ENCODE assay signal across 8 cellular contexts in the genomic region with DNA sequence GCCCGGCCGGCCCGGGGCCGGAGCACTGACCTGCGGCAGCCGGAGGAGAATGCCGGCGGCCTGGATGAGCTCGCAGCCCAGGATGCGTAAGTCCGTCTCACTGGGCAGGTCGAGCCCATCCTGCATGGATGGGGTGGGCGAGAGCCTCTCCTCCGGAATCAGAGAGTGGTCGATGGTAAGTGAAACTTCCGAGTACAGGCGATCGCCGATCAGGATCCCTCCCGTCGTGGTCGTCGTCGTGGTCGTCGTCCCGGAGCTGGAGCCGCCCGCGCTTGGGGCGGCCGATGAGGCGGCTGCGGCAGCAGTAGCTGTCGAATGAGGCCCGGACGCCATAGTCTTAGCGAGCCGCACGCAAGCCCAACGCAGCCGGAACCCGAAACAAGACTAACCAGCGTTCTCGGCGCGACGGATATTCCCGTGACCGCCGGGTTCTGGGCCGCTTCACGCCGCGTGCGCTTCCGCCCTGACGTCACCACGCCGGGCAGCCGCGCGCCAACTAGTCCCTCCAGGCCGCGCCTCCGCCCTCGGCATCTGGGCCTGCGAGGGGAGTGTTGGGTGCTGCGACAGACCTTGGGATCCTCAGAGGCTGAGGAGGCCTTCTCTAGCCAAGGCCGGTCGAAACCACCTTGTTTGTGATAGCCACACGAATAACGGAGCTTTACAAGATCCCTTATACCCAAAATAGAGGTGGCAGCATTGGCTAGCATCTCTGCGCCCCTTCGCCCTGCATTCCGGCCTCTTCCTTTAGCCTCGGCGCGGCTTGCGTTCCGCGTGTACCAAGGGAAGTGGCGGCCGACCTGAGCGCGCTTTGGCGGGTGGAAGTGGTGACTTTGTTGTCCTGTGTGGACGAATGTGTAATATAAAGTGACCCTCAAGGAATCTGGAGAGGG. TPM values are rescaled to one million over a fixed set of nuclear protein-coding genes. Genes with fewer than 3 reads are reported as not detected.
DNase-seq lines count a peak whose midpoint lies in the region; ATAC-seq and TF ChIP-seq lines count a peak whose summit lies in the region.

A gene (minus strand): TSS at position 386 of the 890 bp plus-strand sequence. CDS start 53 bp downstream, at position 333.

- H3K36me3 ChIP-seq in prostate gland = no peaks in the 10 kb centered on the region

- peak; percentile 81 for ATAC-seq in GM18505 (IDR thresholded peaks at IDR 0.05; ENCODE audit: unreplicated experiment)
- peak; percentile 84 for ATAC-seq in HG02970 (IDR thresholded peaks at IDR 0.05; ENCODE audit: low FRiP score, unreplicated experiment)
- ATAC-seq in left ventricle myocardium superior = peak; percentile 95

- DNase-seq in NCI-H187 treated with DMSO at 0.1 percent for 48 hours (lab: John Stamatoyannopoulos, UW) (peak; percentile 66), T-helper 2 cell (peak; percentile 87 to 99 (median 93)), left ventricle myocardium superior (peak; percentile 99), prostate gland (ENCODE audit: low spot score) (peak; percentile 96), ureter (ENCODE audit: low spot score) (peak; percentile 97)

- WGBS in prostate gland = under 1% methylated on average over 88 of the region's 88 CpGs

- intact Hi-C loops in left ventricle myocardium superior (cut with micrococcal nuclease) = no loop called here
- intact Hi-C loops in prostate gland (cut with DNase I) = loop anchor here (1.0 kb wide), 1 partner anchor 15 kb away; no protein-coding TSS in a partner anchor

- peak within 1 kb of the TSS; percentile 87 to 99 for H3K4me3 ChIP-seq in prostate gland

- no peaks in the 10 kb centered on the region for H3K27me3 ChIP-seq in prostate gland (replicated peaks; ENCODE audit: insufficient read depth)

- peak; percentile 99 for TF ChIP-seq POLR2A in GM18505 (IDR thresholded peaks at IDR 0.05; ENCODE audit: borderline replicate concordance, extremely low read depth, insufficient read depth, insufficient read length)
- peak; percentile 96 for TF ChIP-seq POLR2A in prostate gland (IDR thresholded peaks at IDR 0.05)

- peak within 1 kb of the TSS; percentile 96 for H3K27ac ChIP-seq in angular gyrus (ENCODE audit: low read depth, low read length)
- peak within 1 kb of the TSS; percentile 99 to 100 for H3K27ac ChIP-seq in prostate gland

- peaks cover 9% of the 10 kb centered on the region for H3K4me1 ChIP-seq in prostate gland (replicated peaks)

- TF ChIP-seq CTCF in prostate gland (IDR thresholded peaks at IDR 0.05) = peak in 2 of 4 experiments; percentile 17 to 23

- no peaks in the 10 kb centered on the region for H3K9me3 ChIP-seq in prostate gland

RNA-seq across cellular contexts. Expression of the gene that starts here (rescaled TPM):
- total RNA-seq in left ventricle myocardium superior (30.7 TPM), prostate gland (100 to 1,000 TPM in 1 of 2 donors, 10 to 100 TPM in 1; 94.5 to 157 TPM), ureter (172 TPM)

Comparison
In these comparisons a context has a peak if more than half of its experiments do, and no peak if none do; other contexts are left out.
1. Peak in every context shown above with its lines: DNase-seq, ATAC-seq, H3K4me3 ChIP-seq and H3K27ac ChIP-seq.